In the genomic region with DNA sequence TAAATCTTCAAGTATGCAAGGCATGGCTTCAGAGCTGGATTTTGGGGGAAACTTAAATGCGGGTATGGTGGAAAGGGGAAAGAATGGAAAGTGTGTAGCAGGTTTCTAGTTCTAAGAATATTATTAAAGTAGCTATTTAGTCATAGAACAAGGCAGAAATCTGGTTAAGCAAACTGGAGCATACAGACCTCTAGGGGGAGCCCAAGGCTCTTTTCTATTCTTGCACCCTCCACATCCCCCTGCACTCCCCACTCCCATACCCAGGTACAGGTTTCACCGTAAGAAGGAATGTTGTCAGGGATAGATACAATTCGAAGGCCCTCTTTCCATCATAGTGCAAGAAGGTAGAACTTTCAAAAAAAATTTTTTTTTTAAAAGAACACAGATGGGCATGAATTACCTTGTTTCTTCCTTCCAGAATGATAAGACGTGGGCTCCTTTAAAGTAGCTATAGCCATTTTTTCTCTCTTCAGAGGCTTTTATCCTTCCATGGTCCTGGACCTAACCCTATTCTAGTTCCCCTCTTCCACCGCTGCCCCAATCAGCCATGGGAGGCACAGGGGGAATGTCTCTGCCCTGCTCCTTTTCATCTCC, we compare ENCODE assay signal across 9 cellular contexts. TPM values are rescaled to one million over a fixed set of nuclear protein-coding genes. Genes with fewer than 3 reads are reported as not detected.
DNase-seq lines count a peak whose midpoint lies in the region; ATAC-seq and TF ChIP-seq lines count a peak whose summit lies in the region.
"Had no signal": no experiment of that assay in that cellular context is flagged by ENCODE, and none has a peak within 500 bp of the region (broad histone marks: within the 10 kb centered on the region; RNA-seq: fewer than 3 reads in every experiment).

No MANE protein-coding gene starts in this region.

- no peaks in the 10 kb centered on the region for H3K79me2 ChIP-seq in smooth muscle cell (ENCODE audit: low read depth)

- DNase-seq in NCI-H2107 treated with DMSO at 0.1 percent for 48 hours (lab: John Stamatoyannopoulos, UW; ENCODE audit: unreplicated experiment) (peak; percentile 38), NCI-H2107 (lab: John Stamatoyannopoulos, UW) (no peak), Peyer's patch (no peak), fibroblast of pulmonary artery (ENCODE audit: low read depth) (peak; percentile 53), smooth muscle cell (lab: John Stamatoyannopoulos, UW; ENCODE audit: unreplicated experiment) (no peak), coronary artery (ENCODE audit: low spot score) (no peak)

- no peak overlapping the region for H3K9ac ChIP-seq in smooth muscle cell (ENCODE audit: low read depth)
- H3K9ac ChIP-seq: BLaER1 had no signal

- TF ChIP-seq POLR2A in Peyer's patch (IDR thresholded peaks at IDR 0.05): no peak

- no peaks in the 10 kb centered on the region for H3F3A ChIP-seq in smooth muscle cell (ENCODE audit: low read depth)

- no peak overlapping the region for H3K27ac ChIP-seq in Peyer's patch
- no peak overlapping the region for H3K27ac ChIP-seq in smooth muscle cell (ENCODE audit: low read depth)
- no peak overlapping the region for H3K27ac ChIP-seq in coronary artery
- H3K27ac ChIP-seq: BLaER1 had no signal

- TF ChIP-seq RAD21 in Ishikawa (IDR thresholded peaks at IDR 0.05; ENCODE audit: low read depth): peak; percentile 57; the same call in 1 of the 2 replicates

- no peaks in the 10 kb centered on the region for H3K9me3 ChIP-seq in Peyer's patch
- no peaks in the 10 kb centered on the region for H3K9me3 ChIP-seq in smooth muscle cell (replicated peaks; ENCODE audit: low read depth)
- H3K9me3 ChIP-seq: BLaER1 had no signal

- 45% methylated on average over 5 of the region's 5 CpGs for WGBS in smooth muscle cell (ENCODE audit: low lambda C conversion rate)

- no peak overlapping the region for H2AFZ ChIP-seq in smooth muscle cell (ENCODE audit: low read depth)

- no peak overlapping the region for H3K4me3 ChIP-seq in Peyer's patch
- H3K4me3 ChIP-seq in fibroblast of pulmonary artery (replicated peaks; ENCODE audit: low read depth, low read length): no peak overlapping the region
- no peak overlapping the region for H3K4me3 ChIP-seq in smooth muscle cell
- no peak overlapping the region for H3K4me3 ChIP-seq in coronary artery
- H3K4me3 ChIP-seq: BLaER1 had no signal

- no peak overlapping the region for H3K4me2 ChIP-seq in smooth muscle cell
- H3K4me2 ChIP-seq: BLaER1 had no signal

- no peaks in the 10 kb centered on the region for H3K4me1 ChIP-seq in Peyer's patch
- H3K4me1 ChIP-seq in smooth muscle cell (ENCODE audit: low read depth): no peaks in the 10 kb centered on the region
- H3K4me1 ChIP-seq: BLaER1 had no signal

- H3K27me3 ChIP-seq in Peyer's patch (no peaks in the 10 kb centered on the region), smooth muscle cell (ENCODE audit: low read depth) (no peaks in the 10 kb centered on the region)
- H3K27me3 ChIP-seq: BLaER1 had no signal

- H3K36me3 ChIP-seq in Peyer's patch (no peaks in the 10 kb centered on the region), smooth muscle cell (ENCODE audit: low read depth) (no peaks in the 10 kb centered on the region)
- H3K36me3 ChIP-seq: BLaER1 had no signal

- no peaks in the 10 kb centered on the region for H4K20me1 ChIP-seq in smooth muscle cell (ENCODE audit: low read depth)
- H4K20me1 ChIP-seq: BLaER1 had no signal

- no peak for TF ChIP-seq EP300 in Ishikawa (IDR thresholded peaks at IDR 0.05; ENCODE audit: borderline replicate concordance)

- peak in 4 of 6 experiments; percentile 20 to 33 (median 24) for TF ChIP-seq CTCF in Peyer's patch (IDR thresholded peaks at IDR 0.05)
- peak; percentile 80 for TF ChIP-seq CTCF in fibroblast of pulmonary artery (IDR thresholded peaks at IDR 0.05; ENCODE audit: low read length, missing control alignments)
- TF ChIP-seq CTCF in smooth muscle cell (IDR thresholded peaks at IDR 0.05; ENCODE audit: borderline replicate concordance, insufficient read depth, poor library complexity, severe bottlenecking): peak; percentile 57
- TF ChIP-seq CTCF in coronary artery (IDR thresholded peaks at IDR 0.05): no peak

- ATAC-seq in GM21515 (IDR thresholded peaks at IDR 0.05; ENCODE audit: unreplicated experiment): peak; percentile 75

TF ChIP-seq in Ishikawa, 13 proteins besides CTCF, POLR2A, EP300 and RAD21:
- TF ChIP-seq CEBPB (IDR thresholded peaks at IDR 0.05) (no peak), TAF1 (IDR thresholded peaks at IDR 0.05; ENCODE audit: low read depth) (no peak), FOXM1 (IDR thresholded peaks at IDR 0.05; ENCODE audit: borderline replicate concordance, low read depth) (no peak), ZBTB7A (IDR thresholded peaks at IDR 0.05; ENCODE audit: low read depth) (no peak), EGR1 (IDR thresholded peaks at IDR 0.05) (no peak), TEAD4 (IDR thresholded peaks at IDR 0.05) (no peak), CREB1 (IDR thresholded peaks at IDR 0.05; ENCODE audit: low read depth) (no peak), YY1 (IDR thresholded peaks at IDR 0.05; ENCODE audit: low read depth) (no peak)
- TF ChIP-seq, protein P1, sequence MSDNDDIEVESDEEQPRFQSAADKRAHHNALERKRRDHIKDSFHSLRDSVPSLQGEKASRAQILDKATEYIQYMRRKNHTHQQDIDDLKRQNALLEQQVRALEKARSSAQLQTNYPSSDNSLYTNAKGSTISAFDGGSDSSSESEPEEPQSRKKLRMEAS (IDR thresholded peaks at IDR 0.05): no peak
- TF ChIP-seq, protein P2, sequence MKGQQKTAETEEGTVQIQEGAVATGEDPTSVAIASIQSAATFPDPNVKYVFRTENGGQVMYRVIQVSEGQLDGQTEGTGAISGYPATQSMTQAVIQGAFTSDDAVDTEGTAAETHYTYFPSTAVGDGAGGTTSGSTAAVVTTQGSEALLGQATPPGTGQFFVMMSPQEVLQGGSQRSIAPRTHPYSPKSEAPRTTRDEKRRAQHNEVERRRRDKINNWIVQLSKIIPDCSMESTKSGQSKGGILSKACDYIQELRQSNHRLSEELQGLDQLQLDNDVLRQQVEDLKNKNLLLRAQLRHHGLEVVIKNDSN (IDR thresholded peaks at IDR 0.05): no peak

RNA-seq across cellular contexts. Expression of a gene that starts 41.5 kb away (rescaled TPM):
- total RNA-seq in Peyer's patch: 10 to 100 TPM in 3 of 4 donors, 1 to 10 TPM in 1; 7.2 to 41.3 (median 12.1) TPM
- 107 and 118 TPM in 2 replicates for total RNA-seq in smooth muscle cell
- polyA plus RNA-seq in smooth muscle cell: 72.2 and 72.9 TPM in 2 replicates

Comparison
In these comparisons a context has a peak if more than half of its experiments do, and no peak if none do; other contexts are left out.
1. DNase-seq: peak in NCI-H2107 treated with DMSO at 0.1 percent for 48 hours (single experiment) and fibroblast of pulmonary artery (single experiment); none in NCI-H2107 (single experiment), Peyer's patch (0 of 3), smooth muscle cell (single experiment) and coronary artery (single experiment).